7 cellular contexts compared by ENCODE assay signal in genomic region chr22:44676441-44677298, GRCh38. TPM values are rescaled to one million over a fixed set of nuclear protein-coding genes. Genes with fewer than 3 reads are reported as not detected.
DNase-seq lines count a peak whose midpoint lies in the region; ATAC-seq and TF ChIP-seq lines count a peak whose summit lies in the region.

No MANE protein-coding gene starts in this region.

- H3K9ac ChIP-seq in GM23248 (no peak overlapping the region), OCI-LY3 (ENCODE audit: low read length) (no peak overlapping the region)

- H3F3A ChIP-seq in GM23248 (ENCODE audit: insufficient read depth) = no peaks in the 10 kb centered on the region

- H3K4me3 ChIP-seq in GM23248 (no peak overlapping the region), OCI-LY3 (ENCODE audit: low read length) (peak overlapping the region; percentile 64), epithelial cell of esophagus (ENCODE audit: low read length) (no peak overlapping the region)

- DNase-seq in GM23248 = peak; percentile 37
- peak; percentile 14 for DNase-seq in epithelial cell of esophagus (ENCODE audit: low read depth)
- DNase-seq in renal cortical epithelial cell (ENCODE audit: low read depth) = peak; percentile 25
- DNase-seq in NCI-H1092 (lab: John Stamatoyannopoulos, UW) = no peak
- no peak for DNase-seq in NCI-H2227 treated with DMSO at 0.1 percent for 48 hours (lab: John Stamatoyannopoulos, UW)

- H3K27me3 ChIP-seq in GM23248 (replicated peaks; ENCODE audit: insufficient read depth) = no peaks in the 10 kb centered on the region
- H3K27me3 ChIP-seq in OCI-LY3 (ENCODE audit: low read depth, low read length) = peaks cover 34% of the 10 kb centered on the region

- H3K36me3 ChIP-seq in GM23248 (ENCODE audit: low read depth) = no peaks in the 10 kb centered on the region
- H3K36me3 ChIP-seq in OCI-LY3 (replicated peaks; ENCODE audit: low read depth, low read length) = no peaks in the 10 kb centered on the region

- no peak for ATAC-seq in GM18861 (IDR thresholded peaks at IDR 0.05; ENCODE audit: unreplicated experiment)

- no peaks in the 10 kb centered on the region for H4K20me1 ChIP-seq in GM23248 (ENCODE audit: insufficient read depth)
- H4K20me1 ChIP-seq in OCI-LY3 (ENCODE audit: insufficient read depth, low read length) = no peaks in the 10 kb centered on the region

- H3K4me2 ChIP-seq in GM23248 (ENCODE audit: unreplicated experiment) (no peak overlapping the region), OCI-LY3 (ENCODE audit: low read length) (peak overlapping the region; percentile 56)

- TF ChIP-seq CTCF in OCI-LY3 (IDR thresholded peaks at IDR 0.05; ENCODE audit: low read depth, low read length) (no peak), epithelial cell of esophagus (IDR thresholded peaks at IDR 0.05; ENCODE audit: insufficient read depth, low read depth, low read length, missing control alignments) (no peak)

- H2AFZ ChIP-seq in GM23248 (no peak overlapping the region), OCI-LY3 (ENCODE audit: low read depth, low read length) (peak overlapping the region; percentile 20; the same call in 1 of the 2 replicates)

- H3K4me1 ChIP-seq in GM23248 (ENCODE audit: insufficient read depth) (0 out of 2 replicates have a peak, but pooled peaks cover 3% of the 10 kb centered on the region), OCI-LY3 (ENCODE audit: low read length) (peaks cover 6% of the 10 kb centered on the region; the same call in 1 of the 2 replicates)

- H3K9me2 ChIP-seq in GM23248 (ENCODE audit: insufficient read depth) = no peaks in the 10 kb centered on the region

- 0 out of 2 replicates have a peak, but pooled peaks cover 11% of the 10 kb centered on the region for H3K79me2 ChIP-seq in GM23248 (ENCODE audit: insufficient read depth)
- no peaks in the 10 kb centered on the region for H3K79me2 ChIP-seq in OCI-LY3 (ENCODE audit: low read length)

- in situ Hi-C loops in GM23248 (cut with MboI) = no loop called here

- 52 to 54% methylated on average over 19 to 20 of the region's 20 CpGs for WGBS in GM23248 (ENCODE audit: low coverage in 1 of 2, low lambda C conversion rate in 2 of 2, missing lambda C conversion rate in 2 of 2), 2 experiments

- no peak overlapping the region for H3K27ac ChIP-seq in GM23248
- H3K27ac ChIP-seq in OCI-LY3 (ENCODE audit: low read length) = no peak overlapping the region

- H3K9me3 ChIP-seq in GM23248 (ENCODE audit: low read depth) = no peaks in the 10 kb centered on the region
- no peaks in the 10 kb centered on the region for H3K9me3 ChIP-seq in OCI-LY3 (ENCODE audit: insufficient read depth, low read length)

RNA-seq across cellular contexts. Expression of gene PRR5, which starts 25.3 kb away (rescaled TPM):
- 20.0 and 24.0 TPM in 2 replicates for total RNA-seq in GM23248 (2014; rRNA removed; shearing (Covaris generic))
- 18.2 and 18.9 TPM in 2 replicates for polyA plus RNA-seq in GM23248 (2016; fragmentation: Nextera tagmentation; extraction: Ambion mirVana)
- total RNA-seq in renal cortical epithelial cell = 9.2 and 12.4 TPM in 2 replicates

Comparison
In these comparisons a context has a peak if more than half of its experiments do, and no peak if none do; other contexts are left out.
1. DNase-seq: peak in GM23248 (single experiment), epithelial cell of esophagus (single experiment) and renal cortical epithelial cell (single experiment); none in NCI-H1092 (single experiment) and NCI-H2227 treated with DMSO at 0.1 percent for 48 hours (single experiment).